Comparison of ENCODE assay signal across 29 cellular contexts in genomic region chr1:111730282-111730681, GRCh38. TPM values are rescaled to one million over a fixed set of nuclear protein-coding genes. Genes with fewer than 3 reads are reported as not detected.
A peak's percentile ranks its signal among the peaks of the same experiment; 100 is the strongest.
DNase-seq lines count a peak whose midpoint lies in the region; ATAC-seq and TF ChIP-seq lines count a peak whose summit lies in the region.
"Had no signal": no experiment of that assay in that cellular context is flagged by ENCODE, and none has a peak within 500 bp of the region (broad histone marks: within the 10 kb centered on the region; RNA-seq: fewer than 3 reads in every experiment).

No MANE protein-coding gene starts in this region.

- H3K27ac ChIP-seq in right atrium auricular region, result peak overlapping the region; percentile 74 to 96
- peak overlapping the region; percentile 90 for H3K27ac ChIP-seq in right cardiac atrium (ENCODE audit: low read length)
- H3K27ac ChIP-seq in neutrophil, result peak overlapping the region; percentile 52
- H3K27ac ChIP-seq: sigmoid colon had no signal

- DNase-seq in right atrium auricular region (ENCODE audit: low spot score), result peak; percentile 34
- no peak for DNase-seq in left ventricle myocardium superior
- no peak for DNase-seq in right cardiac atrium
- DNase-seq in KBM-7, result no peak
- no peak for DNase-seq in DMS 273 (lab: John Stamatoyannopoulos, UW; ENCODE audit: unreplicated experiment)
- DNase-seq: activated CD4-positive, alpha-beta T cell treated with anti-CD3 and anti-CD28 coated beads, Interleukin-2, amount 10 ng/mL, durations not matched to agents 7 days and 5 days; activated naive CD8-positive, alpha-beta T cell treated with anti-CD3 and anti-CD28 coated beads, Interleukin-2, amount 50 U/mL, for 24 hours; activated T-cell treated with anti-CD3 and anti-CD28 coated beads, Interleukin-2, amount 50 U/mL, for 24 hours; DMS153; effector CD4-positive, alpha-beta T cell; foreskin fibroblast; hippocampal formation; immature natural killer cell; NCI-H1105 treated with DMSO at 0.1 percent for 48 hours; NCI-H1930; NCI-H526; SIG-M5; sigmoid colon; stimulated activated naive CD4-positive, alpha-beta T cell treated with Interleukin-2 at 50 U/mL for 16 hours; SW 1271; T1000 had no signal

- no peak overlapping the region for H3K4me3 ChIP-seq in right atrium auricular region
- H3K4me3 ChIP-seq in right cardiac atrium (ENCODE audit: low read length), result no peak overlapping the region
- H3K4me3 ChIP-seq in neutrophil (ENCODE audit: low read depth in 1 of 2, low read length in 1 of 2), result no peak overlapping the region
- H3K4me3 ChIP-seq: HAP-1, K562, sigmoid colon, thoracic aorta had no signal

- H3K27me3 ChIP-seq in right atrium auricular region (no peaks in the 10 kb centered on the region), right cardiac atrium (ENCODE audit: control insufficient read depth, insufficient read depth) (no peaks in the 10 kb centered on the region), neutrophil (no peaks in the 10 kb centered on the region)
- H3K27me3 ChIP-seq: sigmoid colon had no signal

- intact Hi-C loops in left ventricle myocardium superior (cut with micrococcal nuclease) (no loop called here), right cardiac atrium (cut with DNase I) (no loop called here)

- H3K9me3 ChIP-seq in right atrium auricular region, result no peaks in the 10 kb centered on the region
- H3K9me3 ChIP-seq in right cardiac atrium (ENCODE audit: control insufficient read depth, low read length), result no peaks in the 10 kb centered on the region
- no peaks in the 10 kb centered on the region for H3K9me3 ChIP-seq in neutrophil
- H3K9me3 ChIP-seq: HAP-1, sigmoid colon, thoracic aorta had no signal

- H3K4me1 ChIP-seq in right atrium auricular region (peaks cover 0 to 99% of the 10 kb centered on the region in 2 donors), right cardiac atrium (ENCODE audit: control insufficient read depth, insufficient read depth, low read length) (peaks cover 43% of the 10 kb centered on the region), neutrophil (ENCODE audit: control insufficient read depth in 1 of 2, insufficient read depth in 1 of 2, low read depth in 1 of 2, low read length in 1 of 2) (peaks cover 52 to 62% of the 10 kb centered on the region in 2 experiments)
- H3K4me1 ChIP-seq: HAP-1 had no signal

- WGBS in right cardiac atrium, result 56% methylated on average over 6 of the region's 6 CpGs

- in situ Hi-C loops in KBM-7 (cut with MboI; ENCODE audit: low pct_unique_long_range_greater_than_20kb, low sequenced_read_pairs), result no loop called here

- H3K36me3 ChIP-seq in right atrium auricular region (peaks cover 13% of the 10 kb centered on the region), neutrophil (peaks cover 65% of the 10 kb centered on the region)
- H3K36me3 ChIP-seq: thoracic aorta had no signal

- ATAC-seq in left ventricle myocardium superior (no peak), right cardiac atrium (no peak), GM18517 (IDR thresholded peaks at IDR 0.05; ENCODE audit: unreplicated experiment) (no peak), esophagus mucosa (no peak)
- ATAC-seq: activated naive CD8-positive, alpha-beta T cell treated with anti-CD3 and anti-CD28 coated beads, Interleukin-2, amount 50 U/mL, for 24 hours; CD8-positive, alpha-beta T cell; K562; Panc1 had no signal

- no peak for TF ChIP-seq CTCF in right atrium auricular region (IDR thresholded peaks at IDR 0.05)
- TF ChIP-seq CTCF in neutrophil (IDR thresholded peaks at IDR 0.05), result no peak

RNA-seq across cellular contexts. Expression of gene INKA2, which starts 8.9 kb away (rescaled TPM):
- total RNA-seq in right atrium auricular region, result 10 to 100 TPM; 17.3 to 23.4 TPM
- 23.1 TPM for total RNA-seq in left ventricle myocardium superior
- total RNA-seq in right cardiac atrium, result 10 to 100 TPM; 18.9 to 46.2 (median 26.9) TPM
- polyA plus RNA-seq in right cardiac atrium, result 14.3 TPM
- 2.7 TPM for total RNA-seq in esophagus mucosa

RNA-seq across cellular contexts. Expression of gene DDX20, which starts 25.4 kb away (rescaled TPM):
- total RNA-seq in right atrium auricular region, result 1 to 10 TPM; 6.1 to 8.8 TPM
- total RNA-seq in left ventricle myocardium superior, result 7.1 TPM
- total RNA-seq in right cardiac atrium, result 1 to 10 TPM; 5.5 to 7.7 (median 6.7) TPM
- polyA plus RNA-seq in right cardiac atrium, result 3.4 TPM
- total RNA-seq in esophagus mucosa, result 6.1 TPM
